34 cellular contexts compared by ENCODE assay signal in the genomic region with DNA sequence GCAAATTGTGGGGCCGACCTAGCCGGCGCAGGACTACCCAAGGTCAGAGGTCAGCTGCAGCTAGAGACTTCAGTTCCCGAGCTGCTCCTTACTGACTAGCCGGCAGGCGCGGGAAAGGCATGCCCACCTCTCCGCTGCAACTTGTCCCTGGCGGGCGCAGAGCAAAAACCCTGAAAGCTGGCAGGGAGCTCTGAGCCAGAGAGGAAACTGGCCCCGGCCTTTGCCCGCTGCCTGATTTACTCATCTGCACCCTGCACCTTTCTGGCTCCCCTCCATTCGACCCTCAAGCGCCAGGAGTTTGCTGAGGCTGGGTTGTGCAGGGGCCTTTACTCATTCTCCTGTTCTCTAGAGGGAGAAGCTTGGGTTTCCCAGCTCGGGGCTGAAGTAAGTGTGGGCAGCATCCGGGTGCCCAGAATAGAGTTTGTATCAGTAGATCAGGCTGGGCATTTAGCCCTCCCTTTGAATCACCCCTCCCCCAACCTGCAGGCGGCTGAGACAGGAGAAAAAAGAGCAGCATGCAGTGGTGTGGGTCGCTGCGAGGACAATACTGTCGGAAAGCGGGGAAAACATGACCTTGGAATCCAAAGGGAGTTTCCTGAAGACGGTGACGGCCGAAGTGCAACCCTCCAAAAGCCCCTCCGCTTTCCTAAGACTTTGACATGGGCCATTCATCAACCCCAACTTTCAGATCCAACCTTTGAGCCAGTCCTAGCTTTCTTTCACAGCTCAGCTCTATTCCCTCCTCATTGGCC. TPM values are rescaled to one million over a fixed set of nuclear protein-coding genes. Genes with fewer than 3 reads are reported as not detected.
A peak's percentile ranks its signal among the peaks of the same experiment; 100 is the strongest.
DNase-seq lines count a peak whose midpoint lies in the region; ATAC-seq and TF ChIP-seq lines count a peak whose summit lies in the region.
"Had no signal": no experiment of that assay in that cellular context is flagged by ENCODE, and none has a peak within 500 bp of the region (broad histone marks: within the 10 kb centered on the region; RNA-seq: fewer than 3 reads in every experiment).

No MANE protein-coding gene starts in this region.

- H3K4me3 ChIP-seq in HUES64 (ENCODE audit: low read length) (peak overlapping the region; percentile 7), dorsolateral prefrontal cortex (peak overlapping the region in 41 of 59 donors; percentile 2 to 80 (median 66)), BE2C (ENCODE audit: low read depth, low read length) (no peak overlapping the region)
- H3K4me3 ChIP-seq: BLaER1 treated with 17β-estradiol and CSF1 and Interleukin-3, amounts not matched to agents 10 nM and 100 nM; colonic mucosa; gastrocnemius medialis; Peyer's patch; smooth muscle cell had no signal

- H3K4me1 ChIP-seq in HUES64 (ENCODE audit: insufficient read depth, low read length) (peaks cover 82% of the 10 kb centered on the region), BE2C (no peaks in the 10 kb centered on the region)
- H3K4me1 ChIP-seq: colonic mucosa had no signal

- peaks cover 28% of the 10 kb centered on the region for H3K4me1 Mint-ChIP-seq in type B pancreatic cell (ENCODE audit: unreplicated experiment)

- H3K9me3 ChIP-seq in HUES64 (ENCODE audit: insufficient read depth, low read depth, low read length) (no peaks in the 10 kb centered on the region), BE2C (no peaks in the 10 kb centered on the region; the same call in 1 of the 2 replicates)
- H3K9me3 ChIP-seq: colonic mucosa, gastrocnemius medialis, Peyer's patch had no signal

- peak; percentile 71 for ATAC-seq in left lobe of liver
- ATAC-seq in GM21423 (IDR thresholded peaks at IDR 0.05; ENCODE audit: unreplicated experiment), result no peak
- ATAC-seq: activated CD4-positive, alpha-beta T cell treated with anti-CD3 and anti-CD28 coated beads for 36 hours; activated naive CD8-positive, alpha-beta T cell treated with anti-CD3 and anti-CD28 coated beads, Interleukin-2, amount 50 U/mL, for 24 hours; activated T-cell treated with anti-CD3 and anti-CD28 coated beads, Interleukin-2, amount 50 U/mL, for 4 hours; gastrocnemius medialis; naive thymus-derived CD4-positive, alpha-beta T cell had no signal

- intact Hi-C loops in dorsolateral prefrontal cortex (cut with DNase I), result loop anchor here in 1 of 2 donors (10.0 kb wide), 1 partner anchor 540 kb away; no protein-coding TSS in a partner anchor

- H3K27me3 Mint-ChIP-seq in type B pancreatic cell, result peaks cover 97% of the 10 kb centered on the region

- DNase-seq in dorsolateral prefrontal cortex, result peak in 1 of 10 donors; percentile 64
- DNase-seq in left lobe of liver (ENCODE audit: low spot score), result no peak
- no peak for DNase-seq in type B pancreatic cell (ENCODE audit: extremely low spot score, unreplicated experiment)
- no peak for DNase-seq in cortex of kidney (lab: John Stamatoyannopoulos, UW)
- no peak for DNase-seq in BE2C
- DNase-seq: activated CD4-positive, alpha-beta T cell treated with anti-CD3 and anti-CD28 coated beads for 36 hours; activated gamma-delta T cell treated with Interleukin-2 at 50 U/mL for 16 hours; activated naive CD8-positive, alpha-beta T cell treated with anti-CD3 and anti-CD28 coated beads, Interleukin-2, amount 50 U/mL, for 24 hours; activated T-cell treated with anti-CD3 and anti-CD28 coated beads, Interleukin-2, amount 50 U/mL, for 4 hours; brain microvascular endothelial cell; colonic mucosa; gastrocnemius medialis; GOT3; midbrain; MM.1S; naive thymus-derived CD4-positive, alpha-beta T cell; NCI-H1417; NCI-H2081 treated with DMSO at 0.1 percent for 48 hours; NCI-H226; NCI-H69; Peyer's patch; SHP77 treated with DMSO at 0.1 percent for 48 hours; stimulated activated CD4-positive, alpha-beta T cell treated with anti-CD3 and anti-CD28 coated beads, Interleukin-2, amount 100 ng/mL, for 24 hours; trophoblast cell had no signal

- peak overlapping the region; percentile 88 for H3K4me3 Mint-ChIP-seq in type B pancreatic cell
- H3K4me3 Mint-ChIP-seq: activated CD4-positive, alpha-beta T cell treated with anti-CD3 and anti-CD28 coated beads for 36 hours; activated naive CD8-positive, alpha-beta T cell treated with anti-CD3 and anti-CD28 coated beads, Interleukin-2, amount 50 U/mL, for 24 hours; activated T-cell treated with anti-CD3 and anti-CD28 coated beads, Interleukin-2, amount 50 U/mL, for 4 hours; T-helper 2 cell treated with Interferon-gamma antibody and Interleukin-4, amounts not matched to agents 5 μg/mL and 100 μg/mL, for 36 hours had no signal

- peaks cover 100% of the 10 kb centered on the region for H3K27me3 ChIP-seq in HUES64 (ENCODE audit: insufficient read depth, low read length)
- H3K27me3 ChIP-seq in dorsolateral prefrontal cortex, result peaks cover 0 to 96% (median 44%) of the 10 kb centered on the region in 45 donors
- H3K27me3 ChIP-seq in BE2C, result peaks cover 75% of the 10 kb centered on the region
- H3K27me3 ChIP-seq: brain microvascular endothelial cell had no signal

- TF ChIP-seq CTCF in dorsolateral prefrontal cortex (IDR thresholded peaks at IDR 0.05 in 54 of 56, conservative IDR thresholded peaks at IDR 0.05 in 2 of 56; ENCODE audit: low read depth in 1 of 56, partially characterized antibody in 56 of 56) (no peak), type B pancreatic cell (conservative IDR thresholded peaks at IDR 0.05) (no peak), BE2C (IDR thresholded peaks at IDR 0.05; ENCODE audit: low read depth, low read length) (no peak)

- no peaks in the 10 kb centered on the region for H3K9me3 Mint-ChIP-seq in type B pancreatic cell

- 4% methylated on average over 24 of the region's 25 CpGs for WGBS in HUES64

- H3K27ac Mint-ChIP-seq in type B pancreatic cell, result peak overlapping the region; percentile 80
- H3K27ac Mint-ChIP-seq: activated CD4-positive, alpha-beta T cell treated with anti-CD3 and anti-CD28 coated beads for 36 hours; activated naive CD8-positive, alpha-beta T cell treated with anti-CD3 and anti-CD28 coated beads, Interleukin-2, amount 50 U/mL, for 24 hours; T-helper 2 cell treated with Interferon-gamma antibody and Interleukin-4, amounts not matched to agents 5 μg/mL and 100 μg/mL, for 36 hours had no signal

- H3K36me3 Mint-ChIP-seq in type B pancreatic cell, result peaks cover 14% of the 10 kb centered on the region

- no peaks in the 10 kb centered on the region for H3K36me3 ChIP-seq in HUES64 (ENCODE audit: insufficient read depth, low read length)
- H3K36me3 ChIP-seq in BE2C, result no peaks in the 10 kb centered on the region
- H3K36me3 ChIP-seq: BLaER1 treated with 17β-estradiol and CSF1 and Interleukin-3, amounts not matched to agents 10 nM and 100 nM; brain microvascular endothelial cell; colonic mucosa; gastrocnemius medialis; Peyer's patch had no signal

- H3K9ac ChIP-seq in HUES64 (ENCODE audit: low read depth, low read length), result no peak overlapping the region
- H3K9ac ChIP-seq: BLaER1 treated with 17β-estradiol and CSF1 and Interleukin-3, amounts not matched to agents 10 nM and 100 nM; KMS-11 had no signal

- H3K27ac ChIP-seq in HUES64 (ENCODE audit: low read depth, low read length) (no peak overlapping the region), dorsolateral prefrontal cortex (peak overlapping the region in 54 of 59 donors; percentile 5 to 99 (median 86))
- H3K27ac ChIP-seq: BLaER1 treated with 17β-estradiol and CSF1 and Interleukin-3, amounts not matched to agents 10 nM and 100 nM; colonic mucosa; gastrocnemius medialis; KMS-11; Peyer's patch had no signal

RNA-seq across cellular contexts. Expression of a gene that starts 1.4 kb away (rescaled TPM):
- 0.40 TPM for polyA plus RNA-seq in HUES64 (2013, experiment 1 of 2)
- polyA plus RNA-seq in HUES64 (2013, experiment 2 of 2), result 2.3 TPM
- total RNA-seq in dorsolateral prefrontal cortex, result 10 to 100 TPM in 8 of 120 experiments, 1 to 10 TPM in 112; 1.5 to 13.5 (median 4.8) TPM
- 0.45 TPM for total RNA-seq in left lobe of liver
- total RNA-seq in type B pancreatic cell (ENCODE audit: low replicate concordance), result 40.2 TPM in 1 of 2 replicates, not detected in the other
- polyA plus RNA-seq in BE2C (2012; ENCODE audit: insufficient read depth, insufficient read length, low read depth), result not detected
- total RNA-seq: activated CD4-positive, alpha-beta T cell treated with anti-CD3 and anti-CD28 coated beads for 36 hours; activated CD8-positive, alpha-beta memory T cell treated with anti-CD3 and anti-CD28 coated beads for 36 hours; activated T-cell treated with anti-CD3 and anti-CD28 coated beads, Interleukin-2, amount 50 U/mL, for 4 hours; colonic mucosa; liver; naive thymus-derived CD4-positive, alpha-beta T cell; Peyer's patch; renal cortical epithelial cell; smooth muscle cell had no signal
- polyA plus RNA-seq: AG04450; naive thymus-derived CD4-positive, alpha-beta T cell; smooth muscle cell had no signal

RNA-seq across cellular contexts. Expression of a gene that starts 4.2 kb away (rescaled TPM):
- polyA plus RNA-seq in HUES64 (2013, experiment 1 of 2), result 5.2 TPM
- polyA plus RNA-seq in HUES64 (2013, experiment 2 of 2), result 19.0 TPM
- total RNA-seq in dorsolateral prefrontal cortex, result 100 to 1,000 TPM in 1 of 120 experiments, 10 to 100 TPM in 119; 17.4 to 211 (median 34.4) TPM
- 21.7 TPM for total RNA-seq in left lobe of liver
- 184 TPM in 1 of 2 replicates, not detected in the other for total RNA-seq in type B pancreatic cell (ENCODE audit: low replicate concordance)
- polyA plus RNA-seq in BE2C (2012; ENCODE audit: insufficient read depth, insufficient read length, low read depth), result not detected
- total RNA-seq: activated CD4-positive, alpha-beta T cell treated with anti-CD3 and anti-CD28 coated beads for 36 hours; activated CD8-positive, alpha-beta memory T cell treated with anti-CD3 and anti-CD28 coated beads for 36 hours; activated T-cell treated with anti-CD3 and anti-CD28 coated beads, Interleukin-2, amount 50 U/mL, for 4 hours; liver; naive thymus-derived CD4-positive, alpha-beta T cell; renal cortical epithelial cell; smooth muscle cell had no signal
- polyA plus RNA-seq: AG04450; naive thymus-derived CD4-positive, alpha-beta T cell; smooth muscle cell had no signal
